ENCODE assay signal across 8 cellular contexts in genomic region chr5:17203329-17204132, GRCh38. TPM values are rescaled to one million over a fixed set of nuclear protein-coding genes. Genes with fewer than 3 reads are reported as not detected.
A peak's percentile ranks its signal among the peaks of the same experiment; 100 is the strongest.
DNase-seq lines count a peak whose midpoint lies in the region; ATAC-seq and TF ChIP-seq lines count a peak whose summit lies in the region.

No MANE protein-coding gene starts in this region.

- H3K9me3 ChIP-seq in heart left ventricle, result no peaks in the 10 kb centered on the region
- no peaks in the 10 kb centered on the region for H3K9me3 ChIP-seq in sigmoid colon

- H3K36me3 ChIP-seq in heart left ventricle (no peaks in the 10 kb centered on the region), sigmoid colon (no peaks in the 10 kb centered on the region)

- POLR2A ChIA-PET in activated B cell treated with CpG ODN at 0.5 μM for 24 hours (lab: Charles Lee), result no interaction called here

- no peak for TF ChIP-seq EP300 in sigmoid colon (IDR thresholded peaks at IDR 0.05)

- H3K36me3 Mint-ChIP-seq in activated B cell treated with CpG ODN at 0.5 μM for 24 hours (ENCODE audit: low read depth), result no peaks in the 10 kb centered on the region

- ATAC-seq in GM18517 (IDR thresholded peaks at IDR 0.05; ENCODE audit: unreplicated experiment) (peak; percentile 93), HG03135 (IDR thresholded peaks at IDR 0.05; ENCODE audit: unreplicated experiment) (peak; percentile 81), activated B cell treated with CpG ODN at 0.5 μM for 24 hours (ENCODE audit: low read depth) (peak; percentile 72), heart left ventricle (peak; percentile 66 to 88 (median 72)), HG03097 (IDR thresholded peaks at IDR 0.05; ENCODE audit: low FRiP score, unreplicated experiment) (no peak)

- no peak overlapping the region for H3K27ac Mint-ChIP-seq in activated B cell treated with CpG ODN at 0.5 μM for 24 hours

- intact Hi-C loops in activated B cell treated with CpG ODN at 0.5 μM for 24 hours (cut with micrococcal nuclease) (loop anchor here (1.0 kb wide), 1 partner anchor 412 kb away; no protein-coding TSS in a partner anchor), heart left ventricle (cut with DNase I) (loop anchor here in 4 of 10 donors (10.0 kb wide), 2 partner anchors 709 to 719 kb away; no protein-coding TSS in a partner anchor), sigmoid colon (cut with DNase I) (loop anchor here (1.0 to 5.0 kb wide), 2 partner anchors 412 to 711 kb away; no protein-coding TSS in a partner anchor)

- TF ChIP-seq POLR2A in heart left ventricle (IDR thresholded peaks at IDR 0.05) (no peak), sigmoid colon (IDR thresholded peaks at IDR 0.05) (no peak)

- H3K4me3 ChIP-seq in heart left ventricle, result no peak overlapping the region
- H3K4me3 ChIP-seq in sigmoid colon, result no peak overlapping the region

- no peaks in the 10 kb centered on the region for H3K27me3 Mint-ChIP-seq in activated B cell treated with CpG ODN at 0.5 μM for 24 hours

- CTCF ChIA-PET in activated B cell treated with CpG ODN at 0.5 μM for 24 hours (lab: Charles Lee), result interaction anchor here (1.0 to 5.0 kb wide), 4 partner anchors 12 to 1129 kb away, joined by 3 to 30 read pairs (median 12); no protein-coding TSS in a partner anchor

- no peaks in the 10 kb centered on the region for H3K4me1 Mint-ChIP-seq in activated B cell treated with CpG ODN at 0.5 μM for 24 hours

- peak; percentile 75 for DNase-seq in AG08396 (ENCODE audit: low spot score)
- DNase-seq in NCI-H2171 treated with DMSO at 0.1 percent for 48 hours (lab: John Stamatoyannopoulos, UW), result peak; percentile 71
- DNase-seq in activated B cell treated with CpG ODN at 0.5 μM for 24 hours, result no peak
- no peak for DNase-seq in heart left ventricle
- DNase-seq in sigmoid colon, result peak; percentile 64

- H3K9me3 Mint-ChIP-seq in activated B cell treated with CpG ODN at 0.5 μM for 24 hours, result peaks cover under 1% of the 10 kb centered on the region

- H3K4me1 ChIP-seq in heart left ventricle (peaks cover 0 to 3% (median 0%) of the 10 kb centered on the region in 12 donors), sigmoid colon (no peaks in the 10 kb centered on the region)

- H3K27me3 ChIP-seq in heart left ventricle (peaks cover 0 to 52% (median 11%) of the 10 kb centered on the region in 9 donors), sigmoid colon (peaks cover 0 to 29% (median 0%) of the 10 kb centered on the region in 3 donors)

- WGBS in heart left ventricle, 4 donors, result 34 to 39% (median 35%) methylated on average over 10 of the region's 10 CpGs
- WGBS in sigmoid colon, 2 donors, result 18 to 45% methylated on average over 10 of the region's 10 CpGs

- TF ChIP-seq CTCF in activated B cell treated with CpG ODN at 0.5 μM for 24 hours (IDR thresholded peaks at IDR 0.05) (no peak), heart left ventricle (IDR thresholded peaks at IDR 0.05) (peak; percentile 68 to 80 (median 72)), sigmoid colon (IDR thresholded peaks at IDR 0.05) (peak in 2 of 4 experiments; percentile 9 to 69)

- H3K27ac ChIP-seq in heart left ventricle (no peak overlapping the region), sigmoid colon (no peak overlapping the region)

- H3K4me3 Mint-ChIP-seq in activated B cell treated with CpG ODN at 0.5 μM for 24 hours, result no peak overlapping the region

RNA-seq across cellular contexts. Expression of gene BASP1, which starts 13.9 kb away (rescaled TPM):
- 316 and 318 TPM in 2 replicates for total RNA-seq in activated B cell treated with CpG ODN at 0.5 μM for 24 hours
- total RNA-seq in heart left ventricle, result 10 to 100 TPM in 1 of 9 donors, 1 to 10 TPM in 7, under 1 TPM in 1; 0.66 to 13.6 (median 3.0) TPM
- 1 to 10 TPM; 1.3 to 2.1 TPM for polyA plus RNA-seq in heart left ventricle
- 10 to 100 TPM in 2 of 4 donors, 1 to 10 TPM in 2; 8.6 to 12.2 (median 10.2) TPM for total RNA-seq in sigmoid colon
- polyA plus RNA-seq in sigmoid colon, result 10 to 100 TPM in 2 of 3 donors, 1 to 10 TPM in 1; 7.4 to 18.6 (median 15.6) TPM

Comparison
In these comparisons a context has a peak if more than half of its experiments do, and no peak if none do; other contexts are left out.
1. DNase-seq: peak in AG08396 (single experiment), NCI-H2171 treated with DMSO at 0.1 percent for 48 hours (single experiment) and sigmoid colon (single experiment); none in activated B cell treated with CpG ODN at 0.5 μM for 24 hours (single experiment) and heart left ventricle (0 of 5).
2. RNA of gene BASP1, which starts 13.9 kb away (total RNA-seq): 316 to 318 TPM in activated B cell treated with CpG ODN at 0.5 μM for 24 hours; 8.6 to 12.2 TPM in sigmoid colon and 0.66 to 13.6 TPM in heart left ventricle; every median in the first group is over 10 times any median in the second.